8 cellular contexts compared by ENCODE assay signal in genomic region chr14:56579345-56580316, GRCh38. TPM values are rescaled to one million over a fixed set of nuclear protein-coding genes. Genes with fewer than 3 reads are reported as not detected.
A peak's percentile ranks its signal among the peaks of the same experiment; 100 is the strongest.
DNase-seq lines count a peak whose midpoint lies in the region; ATAC-seq, FAIRE-seq and TF ChIP-seq lines count a peak whose summit lies in the region.

Gene TMEM260 (plus strand): TSS chr14:56579798. CDS start chr14:56579915, 117 bp downstream.

- intact Hi-C loops in HepG2 (cut with micrococcal nuclease; ENCODE audit: unreplicated experiment): loop anchor here (2.0 to 5.0 kb wide), 2 partner anchors 23 to 83 kb away; no protein-coding TSS in a partner anchor

- no TSS peak for BruUV-seq in HepG2 (replicated peaks; lab: Mats Ljungman, UMichigan)

- ATAC-seq in GM19351 (IDR thresholded peaks at IDR 0.05; ENCODE audit: unreplicated experiment) (peak; percentile 84), HG03521 (IDR thresholded peaks at IDR 0.05; ENCODE audit: unreplicated experiment) (peak; percentile 88), HepG2 (peak; percentile 91)

- TF ChIP-seq POLR2A in HepG2 (IDR thresholded peaks at IDR 0.05; ENCODE audit: insufficient read depth in 1 of 2, low read depth in 2 of 2, low read length in 2 of 2): peak; percentile 90 to 96

- H3K4me3 ChIP-seq in HepG2 (replicated peaks in 1 of 3; ENCODE audit: insufficient read depth in 1 of 3, low read depth in 2 of 3, low read length in 3 of 3): peak within 1 kb of the TSS; percentile 82 to 98 (median 95)

- H3K27ac ChIP-seq in HepG2 (ENCODE audit: extremely low read length, insufficient read depth, low read length): peak within 1 kb of the TSS; percentile 92

- no peaks in the 10 kb centered on the region; a peak in 1 of 5 replicates for H3K27me3 ChIP-seq in HepG2 (ENCODE audit: control insufficient read depth in 1 of 2, insufficient read depth in 2 of 2, low read length in 2 of 2)

- H3K79me2 ChIP-seq in HepG2 (ENCODE audit: insufficient read depth, low read length): peaks cover 31% of the 10 kb centered on the region

- H3K9me3 ChIP-seq in HepG2 (ENCODE audit: low read length): no peaks in the 10 kb centered on the region

- peak; percentile 72 for FAIRE-seq in HepG2 (lab: Jason Lieb, UNC)

- H3K36me3 ChIP-seq in HepG2 (replicated peaks in 1 of 2; ENCODE audit: control insufficient read depth in 1 of 2, insufficient read depth in 2 of 2, low read length in 2 of 2): no peaks in the 10 kb centered on the region

- peak within 1 kb of the TSS; percentile 96 for H3K9ac ChIP-seq in HepG2 (ENCODE audit: insufficient read depth, low read depth, low read length)

- in situ Hi-C loops in HepG2 (cut with HindIII; ENCODE audit: extremely low pct_ligation_motif_present, low pct_unique_long_range_greater_than_20kb): no loop called here

- DNase-seq in CD1c-positive myeloid dendritic cell (ENCODE audit: extremely low spot score) (peak; percentile 94), NCI-H69 (lab: John Stamatoyannopoulos, UW) (peak; percentile 96), dermis microvascular lymphatic vessel endothelial cell (ENCODE audit: low read depth in 2 of 2) (peak; percentile 79 to 89), HepG2 (ENCODE audit: low spot score) (peak; percentile 81)
- DNase-seq in activated CD4-positive, alpha-beta T cell treated with anti-CD3 and anti-CD28 coated beads, Interleukin-2, amount 50 U/mL, for 24 hours (ENCODE audit: low read depth in 1 of 2, low spot score in 1 of 2): peak; percentile 84 to 87
- DNase-seq in stimulated activated CD4-positive, alpha-beta T cell treated with anti-CD3 and anti-CD28 coated beads, Interleukin-4, amount 100 ng/mL, for 1 hour: peak; percentile 91

- POLR2A ChIA-PET in HepG2 (lab: Yijun Ruan, JAX): interaction anchor here (0.7 to 1.0 kb wide), 5 partner anchors 9 to 811 kb away, joined by 3 to 9 read pairs (median 5); partner anchors contain the start of gene NAA30

- TF ChIP-seq CTCF in HepG2 (CRISPR knock-in tag; IDR thresholded peaks at IDR 0.05): peak; percentile 81

- no peaks in the 10 kb centered on the region for H4K20me1 ChIP-seq in HepG2 (ENCODE audit: insufficient read depth, low read length)

- peak within 1 kb of the TSS; percentile 96 for H2AFZ ChIP-seq in HepG2 (ENCODE audit: low read length)

- TF ChIP-seq EP300 in HepG2 (IDR thresholded peaks at IDR 0.05; ENCODE audit: low read depth in 2 of 2, low read length in 2 of 2) (0 out of 4 replicates have a peak, but pooled peaks of 1 of the 2 experiments have one; percentile 3), HepG2 (CRISPR knock-in tag; IDR thresholded peaks at IDR 0.05; ENCODE audit: borderline replicate concordance) (no peak)

- peak; percentile 48; the same call in 1 of the 2 replicates for TF ChIP-seq RAD21 in HepG2 (CRISPR knock-in tag; IDR thresholded peaks at IDR 0.05)

- peak within 1 kb of the TSS; percentile 85 for H3K4me2 ChIP-seq in HepG2 (ENCODE audit: low read depth, low read length)

- CTCF ChIA-PET in HepG2 (lab: Yijun Ruan, JAX; ENCODE audit: low intra/inter-chr PET ratio, low total read pairs): no interaction called here

- WGBS in HepG2 (ENCODE audit: low lambda C conversion rate): 3% methylated on average over 24 of the region's 64 CpGs

- peaks cover 39% of the 10 kb centered on the region for H3K4me1 ChIP-seq in HepG2 (ENCODE audit: insufficient read depth, low read length)

TF ChIP-seq in HepG2, 621 proteins besides CTCF, POLR2A, EP300 and RAD21 (continues in another document):
- no peak for TF ChIP-seq CCAR2 (optimal IDR thresholded peaks at IDR 0.05; ENCODE audit: low read depth, low read length)
- no peak for TF ChIP-seq ZHX2 (IDR thresholded peaks at IDR 0.05; ENCODE audit: low read depth)
- TF ChIP-seq ZHX2 (CRISPR knock-in tag; IDR thresholded peaks at IDR 0.05; ENCODE audit: borderline replicate concordance): no peak
- TF ChIP-seq KMT2B (CRISPR knock-in tag; IDR thresholded peaks at IDR 0.05): peak; percentile 94
- TF ChIP-seq BRF2 (CRISPR knock-in tag; IDR thresholded peaks at IDR 0.05): no peak
- no peak for TF ChIP-seq SIN3B (IDR thresholded peaks at IDR 0.05; ENCODE audit: low read length)
- TF ChIP-seq ETV5 (CRISPR knock-in tag; IDR thresholded peaks at IDR 0.05; ENCODE audit: borderline replicate concordance): peak; percentile 29; the same call in 1 of the 2 replicates
- TF ChIP-seq EZH2 (conservative IDR thresholded peaks at IDR 0.05; ENCODE audit: low read depth, low read length): no peak
- no peak for TF ChIP-seq FLYWCH1 (CRISPR knock-in tag; IDR thresholded peaks at IDR 0.05)

RNA-seq across cellular contexts. Expression of gene TMEM260, which starts in this region (rescaled TPM):
- total RNA-seq in dermis microvascular lymphatic vessel endothelial cell (6.4 and 9.7 TPM in 2 replicates), HepG2 (2016; rRNA removed; fragmentation: Illumina TruSeq; extraction: Trizol) (4.8 and 9.3 TPM in 2 replicates)
- 5.9 and 8.4 TPM in 2 replicates for total RNA-seq in HepG2 (2016; cell fraction: cytosol; rRNA removed; fragmentation: Illumina TruSeq; extraction: Trizol; ENCODE audit: low read depth)
- total RNA-seq in HepG2 (2016; cell fraction: insoluble cytoplasmic fraction; rRNA removed; fragmentation: Illumina TruSeq; extraction: Trizol): 4.5 and 9.3 TPM in 2 replicates
- 4.9 and 5.4 TPM in 2 replicates for total RNA-seq in HepG2 (2016; cell fraction: membrane; rRNA removed; fragmentation: Illumina TruSeq; extraction: Trizol)
- total RNA-seq in HepG2 (2016; cell fraction: nucleus; rRNA removed; fragmentation: Illumina TruSeq; extraction: Trizol): 21.1 and 23.8 TPM in 2 replicates
- 6.4 and 7.7 TPM in 2 replicates for polyA plus RNA-seq in HepG2 (2011; rRNA removed)
- 3.7 and 4.0 TPM in 2 replicates for polyA plus RNA-seq in HepG2 (2011; cell fraction: cytosol; rRNA removed)
- polyA plus RNA-seq in HepG2 (2011; cell fraction: nucleus; rRNA removed): 10.9 and 12.3 TPM in 2 replicates
- 6.4 and 7.3 TPM in 2 replicates for polyA plus RNA-seq in HepG2 (2012)
- polyA plus RNA-seq in HepG2 (2016; cell fraction: cytosol; fragmentation: Illumina TruSeq; extraction: Trizol; ENCODE audit: low read depth): 0.45 and 0.50 TPM in 2 replicates
- 3.0 and 3.8 TPM in 2 replicates for polyA plus RNA-seq in HepG2 (2016; cell fraction: insoluble cytoplasmic fraction; fragmentation: Illumina TruSeq; extraction: Trizol; ENCODE audit: low read depth)
- polyA plus RNA-seq in HepG2 (2016; cell fraction: membrane; fragmentation: Illumina TruSeq; extraction: Trizol; ENCODE audit: low read depth): 1.4 and 1.7 TPM in 2 replicates
- polyA plus RNA-seq in HepG2 (2016; cell fraction: nucleus; fragmentation: Illumina TruSeq; extraction: Trizol; ENCODE audit: insufficient read depth, low read depth): 16.9 and 17.4 TPM in 2 replicates
- polyA minus RNA-seq in HepG2 (2011; rRNA and poly(A)+ RNA removed; ENCODE audit: low replicate concordance): 14.5 and 28.6 TPM in 2 replicates
- polyA minus RNA-seq in HepG2 (2011; cell fraction: cytosol; rRNA and poly(A)+ RNA removed): 6.8 and 8.1 TPM in 2 replicates
- 55.3 and 63.6 TPM in 2 replicates for polyA minus RNA-seq in HepG2 (2011; cell fraction: nucleus; rRNA and poly(A)+ RNA removed)

Comparison
In these comparisons a context has a peak if more than half of its experiments do, and no peak if none do; other contexts are left out.
1. Peak in every context shown above with its lines: DNase-seq, ATAC-seq, H3K4me3 ChIP-seq and H3K27ac ChIP-seq.